Comparison of ENCODE assay signal across 1 cellular context in the genomic region with DNA sequence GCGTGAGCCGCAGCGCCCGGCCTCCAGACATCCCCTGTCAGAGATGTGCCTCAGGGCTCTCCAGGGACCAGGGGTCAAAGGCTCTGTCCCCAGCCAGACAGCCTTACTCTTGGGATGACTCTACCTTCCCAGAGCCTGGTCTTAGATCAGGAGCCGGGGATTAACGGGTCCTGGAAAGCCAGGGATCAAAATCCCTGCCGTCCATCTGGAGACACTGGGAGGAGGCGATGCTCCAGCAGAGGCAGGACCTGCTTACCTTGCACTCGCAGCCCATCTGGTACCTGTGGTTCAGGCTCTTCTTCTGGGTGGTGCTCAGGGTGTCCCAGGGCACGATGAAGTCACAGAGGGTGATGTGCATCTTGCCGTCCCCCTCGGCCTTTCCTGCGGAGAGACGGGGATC.
TF ChIP-seq lines count a peak whose summit lies in the region.

No MANE protein-coding gene starts in this region.

TF ChIP-seq in GM23338, 12 proteins besides CTCF, POLR2A, EP300 and RAD21 (continued from another document):
- TF ChIP-seq, protein P1, sequence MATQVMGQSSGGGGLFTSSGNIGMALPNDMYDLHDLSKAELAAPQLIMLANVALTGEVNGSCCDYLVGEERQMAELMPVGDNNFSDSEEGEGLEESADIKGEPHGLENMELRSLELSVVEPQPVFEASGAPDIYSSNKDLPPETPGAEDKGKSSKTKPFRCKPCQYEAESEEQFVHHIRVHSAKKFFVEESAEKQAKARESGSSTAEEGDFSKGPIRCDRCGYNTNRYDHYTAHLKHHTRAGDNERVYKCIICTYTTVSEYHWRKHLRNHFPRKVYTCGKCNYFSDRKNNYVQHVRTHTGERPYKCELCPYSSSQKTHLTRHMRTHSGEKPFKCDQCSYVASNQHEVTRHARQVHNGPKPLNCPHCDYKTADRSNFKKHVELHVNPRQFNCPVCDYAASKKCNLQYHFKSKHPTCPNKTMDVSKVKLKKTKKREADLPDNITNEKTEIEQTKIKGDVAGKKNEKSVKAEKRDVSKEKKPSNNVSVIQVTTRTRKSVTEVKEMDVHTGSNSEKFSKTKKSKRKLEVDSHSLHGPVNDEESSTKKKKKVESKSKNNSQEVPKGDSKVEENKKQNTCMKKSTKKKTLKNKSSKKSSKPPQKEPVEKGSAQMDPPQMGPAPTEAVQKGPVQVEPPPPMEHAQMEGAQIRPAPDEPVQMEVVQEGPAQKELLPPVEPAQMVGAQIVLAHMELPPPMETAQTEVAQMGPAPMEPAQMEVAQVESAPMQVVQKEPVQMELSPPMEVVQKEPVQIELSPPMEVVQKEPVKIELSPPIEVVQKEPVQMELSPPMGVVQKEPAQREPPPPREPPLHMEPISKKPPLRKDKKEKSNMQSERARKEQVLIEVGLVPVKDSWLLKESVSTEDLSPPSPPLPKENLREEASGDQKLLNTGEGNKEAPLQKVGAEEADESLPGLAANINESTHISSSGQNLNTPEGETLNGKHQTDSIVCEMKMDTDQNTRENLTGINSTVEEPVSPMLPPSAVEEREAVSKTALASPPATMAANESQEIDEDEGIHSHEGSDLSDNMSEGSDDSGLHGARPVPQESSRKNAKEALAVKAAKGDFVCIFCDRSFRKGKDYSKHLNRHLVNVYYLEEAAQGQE (IDR thresholded peaks at IDR 0.05; ENCODE audit: unreplicated experiment): no peak
- TF ChIP-seq ZNF331 (CRISPR knock-in tag; IDR thresholded peaks at IDR 0.05; ENCODE audit: low read depth) (no peak), CREB1 (CRISPR knock-in tag; IDR thresholded peaks at IDR 0.05; ENCODE audit: low read depth) (no peak), NANOG (IDR thresholded peaks at IDR 0.05; ENCODE audit: borderline replicate concordance) (no peak), JUNB (IDR thresholded peaks at IDR 0.05; ENCODE audit: unreplicated experiment) (no peak), ZNF114 (CRISPR knock-in tag; IDR thresholded peaks at IDR 0.05) (no peak), EZH2phosphoT487 (IDR thresholded peaks at IDR 0.05; ENCODE audit: unreplicated experiment) (no peak), STAT1 (IDR thresholded peaks at IDR 0.05; ENCODE audit: unreplicated experiment) (no peak), EZH2 (IDR thresholded peaks at IDR 0.05; ENCODE audit: low read depth, unreplicated experiment) (no peak)
- TF ChIP-seq, protein P2, sequence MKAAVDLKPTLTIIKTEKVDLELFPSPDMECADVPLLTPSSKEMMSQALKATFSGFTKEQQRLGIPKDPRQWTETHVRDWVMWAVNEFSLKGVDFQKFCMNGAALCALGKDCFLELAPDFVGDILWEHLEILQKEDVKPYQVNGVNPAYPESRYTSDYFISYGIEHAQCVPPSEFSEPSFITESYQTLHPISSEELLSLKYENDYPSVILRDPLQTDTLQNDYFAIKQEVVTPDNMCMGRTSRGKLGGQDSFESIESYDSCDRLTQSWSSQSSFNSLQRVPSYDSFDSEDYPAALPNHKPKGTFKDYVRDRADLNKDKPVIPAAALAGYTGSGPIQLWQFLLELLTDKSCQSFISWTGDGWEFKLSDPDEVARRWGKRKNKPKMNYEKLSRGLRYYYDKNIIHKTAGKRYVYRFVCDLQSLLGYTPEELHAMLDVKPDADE (IDR thresholded peaks at IDR 0.05): no peak
TF ChIP-seq in GM23338: peak in this region for 0.
